8 cellular contexts compared by ENCODE assay signal in genomic region chr17:51153210-51154072, GRCh38. TPM values are rescaled to one million over a fixed set of nuclear protein-coding genes. Genes with fewer than 3 reads are reported as not detected.
DNase-seq lines count a peak whose midpoint lies in the region; ATAC-seq, FAIRE-seq and TF ChIP-seq lines count a peak whose summit lies in the region.

NME1 (plus strand) TSS chr17:51153559; CDS start chr17:51155655, 2,096 bp downstream.

- peak within 1 kb of the TSS; percentile 95; the same call in 1 of the 2 replicates for H4K8ac ChIP-seq in H1 (ENCODE audit: extremely low read depth, insufficient read depth, low read length)

- H3K14ac ChIP-seq in H1 (ENCODE audit: insufficient read length) = no peak within 1 kb of the TSS

- CTCF ChIA-PET in H1 (lab: Charles Lee; ENCODE audit: partially characterized antibody) = interaction anchor here (0.7 to 2.0 kb wide), 23 partner anchors 10 to 368 kb away, joined by 3 to 9 read pairs (median 4); partner anchors contain the start of gene SPAG9

- 1% methylated on average over 60 of the region's 60 CpGs; no CpG with 5 or more reads in 1 of the 2 experiments for WGBS in H1 (ENCODE audit: extremely low coverage in 1 of 2, insufficient coverage in 1 of 2, insufficient read length in 1 of 2, insufficient replicate concordance in 2 of 2, low coverage in 1 of 2, low lambda C conversion rate in 2 of 2, missing lambda C conversion rate in 1 of 2), 2 experiments

- H3K36me3 ChIP-seq in H1 (ENCODE audit: control insufficient read depth in 2 of 4, insufficient read depth in 4 of 4, low read length in 3 of 4) = peaks cover 9 to 19% (median 13%) of the 10 kb centered on the region in 4 experiments

- H4K91ac ChIP-seq in H1 (replicated peaks; ENCODE audit: insufficient read length, low read length) = peak within 1 kb of the TSS; percentile 76

- H3K27ac ChIP-seq in H1 (ENCODE audit: low read depth, low read length) = peak within 1 kb of the TSS; percentile 72

- peak within 1 kb of the TSS; percentile 30; the same call in 1 of the 2 replicates for H2BK12ac ChIP-seq in H1 (ENCODE audit: low read depth, low read length)

- peaks cover 4% of the 10 kb centered on the region for H3K36me3 Mint-ChIP-seq in memory B cell

- peak; percentile 82 for FAIRE-seq in H1 (lab: Jason Lieb, UNC)

- H2BK15ac ChIP-seq in H1 (ENCODE audit: low read length) = no peak within 1 kb of the TSS

- no peaks in the 10 kb centered on the region for H3K27me3 Mint-ChIP-seq in memory B cell

- H3K56ac ChIP-seq in H1 (replicated peaks; ENCODE audit: insufficient read length, low read depth, low read length) = peak within 1 kb of the TSS; percentile 95

- peak within 1 kb of the TSS; percentile 93 for H2AFZ ChIP-seq in H1 (ENCODE audit: low read length)

- POLR2A ChIA-PET in H1 (lab: Charles Lee; ENCODE audit: partially characterized antibody) = interaction anchor here (0.7 to 6.1 kb wide), 15 partner anchors 11 to 287 kb away, joined by 3 to 82 read pairs (median 4); partner anchors contain the start of genes NME2, SPAG9 and TOB1

- peak; percentile 84 to 88 for TF ChIP-seq POLR2A in H1 (IDR thresholded peaks at IDR 0.05; ENCODE audit: control extremely low read depth in 1 of 2, low read depth in 2 of 2, low read length in 2 of 2)

- peak; percentile 72 to 87 (median 77) for TF ChIP-seq CTCF in H1 (IDR thresholded peaks at IDR 0.05; ENCODE audit: control extremely low read depth in 1 of 3, insufficient read depth in 1 of 3, low read depth in 1 of 3, low read length in 3 of 3)

- peak; percentile 85 to 87 for TF ChIP-seq RAD21 in H1 (IDR thresholded peaks at IDR 0.05 in 1 of 2, conservative IDR thresholded peaks at IDR 0.05 in 1 of 2; ENCODE audit: low read depth in 2 of 2, low read length in 2 of 2)

- H3K4me3 ChIP-seq in H1 (ENCODE audit: extremely low read depth in 1 of 4, insufficient read depth in 2 of 4, low read depth in 3 of 4, low read length in 4 of 4) = peak within 1 kb of the TSS; percentile 71 to 91 (median 80)

- peak within 1 kb of the TSS; percentile 88 for H4K5ac ChIP-seq in H1 (ENCODE audit: insufficient read length, low read depth, low read length)

- H2BK120ac ChIP-seq in H1 (replicated peaks; ENCODE audit: low read depth, low read length) = no peak within 1 kb of the TSS

- H3K79me2 ChIP-seq in H1 (ENCODE audit: control insufficient read depth in 1 of 2, insufficient read depth in 2 of 2, low read length in 2 of 2) = peaks cover 10 to 42% of the 10 kb centered on the region in 2 experiments

- peak within 1 kb of the TSS; percentile 2; the same call in 1 of the 2 replicates for H2AK5ac ChIP-seq in H1 (ENCODE audit: low read depth, low read length)

- peak within 1 kb of the TSS; percentile 75 for H3K18ac ChIP-seq in H1 (ENCODE audit: extremely low read depth, low read length)

- TF ChIP-seq EP300 in H1 (IDR thresholded peaks at IDR 0.05; ENCODE audit: borderline replicate concordance in 1 of 2, low read depth in 2 of 2, low read length in 2 of 2) = peak; percentile 47 to 85; a peak in 2 of 3 replicates

- no peak within 1 kb of the TSS for H3K4me3 Mint-ChIP-seq in memory B cell

- H3K4me1 ChIP-seq in H1 (replicated peaks in 1 of 4; ENCODE audit: control insufficient read depth in 3 of 4, insufficient read depth in 4 of 4, low read length in 3 of 4) = peaks cover 0 to 2% (median 0%) of the 10 kb centered on the region in 4 experiments; a peak in 3 of 7 replicates

- H4K20me1 ChIP-seq in H1 (replicated peaks in 1 of 2; ENCODE audit: control insufficient read depth in 1 of 2, insufficient read depth in 2 of 2, low read length in 2 of 2) = peaks cover 0 to 4% of the 10 kb centered on the region in 2 experiments

- H3K23ac ChIP-seq in H1 (ENCODE audit: insufficient read length) = no peak within 1 kb of the TSS

- H3K79me1 ChIP-seq in H1 (ENCODE audit: low read depth, low read length) = peaks cover 11% of the 10 kb centered on the region

- H3K4ac ChIP-seq in H1 (replicated peaks; ENCODE audit: insufficient read length, low read depth, low read length) = peak within 1 kb of the TSS; percentile 70

- peak within 1 kb of the TSS; percentile 76 to 94 (median 89) for H3K9ac ChIP-seq in H1 (replicated peaks in 1 of 4; ENCODE audit: extremely low read depth in 1 of 4, low read depth in 3 of 4, low read length in 3 of 4)

- H3K9me3 Mint-ChIP-seq in memory B cell = no peaks in the 10 kb centered on the region

- peaks cover 5% of the 10 kb centered on the region for H3K23me2 ChIP-seq in H1 (ENCODE audit: low read depth, low read length)

- H2BK5ac ChIP-seq in H1 (ENCODE audit: low read depth, low read length) = peak within 1 kb of the TSS; percentile 86

- no peaks in the 10 kb centered on the region for H3K27me3 ChIP-seq in H1 (replicated peaks in 1 of 4; ENCODE audit: control insufficient read depth in 3 of 4, extremely low read depth in 1 of 4, insufficient read depth in 3 of 4, low read length in 3 of 4)

- no peak within 1 kb of the TSS for H3K27ac Mint-ChIP-seq in memory B cell

- peak; percentile 99 for DNase-seq in COR-L47 (lab: John Stamatoyannopoulos, UW)
- DNase-seq in HS-5 (ENCODE audit: low read depth) = peak; percentile 94
- peak; percentile 80 for DNase-seq in NK-92 (lab: John Stamatoyannopoulos, UW; ENCODE audit: unreplicated experiment)
- peak; percentile 100 for DNase-seq in activated CD8-positive, alpha-beta memory T cell treated with anti-CD3 and anti-CD28 coated beads for 24 hours
- DNase-seq in H1 (ENCODE audit: low read depth in 1 of 2, low spot score in 2 of 2) = peak; percentile 97 to 99
- DNase-seq in memory B cell (ENCODE audit: low spot score in 2 of 2) = peak; percentile 99
- DNase-seq in stimulated activated CD8-positive, alpha-beta memory T cell treated with anti-CD3 and anti-CD28 coated beads, Interleukin-12 subunit alpha, Interleukin-12 subunit beta, amount 100 ng/mL, for 24 hours (ENCODE audit: extremely low read depth) = peak; percentile 91

- ATAC-seq in GM19468 (IDR thresholded peaks at IDR 0.05; ENCODE audit: extremely low read depth, unreplicated experiment) = peak; percentile 87
- ATAC-seq in memory B cell (ENCODE audit: low read depth) = peak; percentile 97

- no peaks in the 10 kb centered on the region for H3K9me3 ChIP-seq in H1 (ENCODE audit: insufficient read depth in 2 of 2, low read depth in 1 of 2, low read length in 1 of 2)

- no peak within 1 kb of the TSS for H2BK20ac ChIP-seq in H1 (ENCODE audit: low read length)

- H3K4me2 ChIP-seq in H1 (ENCODE audit: insufficient read depth in 1 of 2, low read depth in 2 of 2, low read length in 2 of 2) = peak within 1 kb of the TSS; percentile 85 to 95

- peaks cover 3% of the 10 kb centered on the region for H3K4me1 Mint-ChIP-seq in memory B cell

TF ChIP-seq in H1, 55 proteins besides CTCF, POLR2A, EP300 and RAD21 (continues in another document):
- peak; percentile 100 for TF ChIP-seq EGR1 (IDR thresholded peaks at IDR 0.05; ENCODE audit: borderline replicate concordance, low read depth, low read length)
- TF ChIP-seq RFX5 (IDR thresholded peaks at IDR 0.05; ENCODE audit: borderline replicate concordance, low read depth, low read length) = no peak
- peak; percentile 52; the same call in 1 of the 2 replicates for TF ChIP-seq TEAD4 (IDR thresholded peaks at IDR 0.05; ENCODE audit: low read depth, low read length)
- TF ChIP-seq POLR2AphosphoS5 (IDR thresholded peaks at IDR 0.05; ENCODE audit: low read depth, low read length) = peak; percentile 95
- peak; percentile 98 for TF ChIP-seq ASH2L (IDR thresholded peaks at IDR 0.05; ENCODE audit: low read length)
- no peak for TF ChIP-seq RNF2 (IDR thresholded peaks at IDR 0.05; ENCODE audit: borderline replicate concordance, low read depth, low read length, missing control alignments, poor library complexity, severe bottlenecking)
- TF ChIP-seq CEBPB (IDR thresholded peaks at IDR 0.05; ENCODE audit: low read depth, low read length) = no peak
- peak; percentile 81 for TF ChIP-seq CHD2 (IDR thresholded peaks at IDR 0.05; ENCODE audit: low read length)
- no peak for TF ChIP-seq HDAC6 (IDR thresholded peaks at IDR 0.05; ENCODE audit: low read depth, low read length)
- no peak for TF ChIP-seq CBX8 (IDR thresholded peaks at IDR 0.05; ENCODE audit: borderline replicate concordance, low read depth, low read length)
- TF ChIP-seq CBX5 (IDR thresholded peaks at IDR 0.05; ENCODE audit: low read depth, low read length) = no peak
- peak; percentile 69 for TF ChIP-seq KDM4A (IDR thresholded peaks at IDR 0.05; ENCODE audit: low read depth, low read length, severe bottlenecking)
- TF ChIP-seq JUN (IDR thresholded peaks at IDR 0.05; ENCODE audit: low read depth, low read length) = peak; percentile 62
- TF ChIP-seq CREB1 (IDR thresholded peaks at IDR 0.05) = peak; percentile 81
- TF ChIP-seq TCF12 (IDR thresholded peaks at IDR 0.05; ENCODE audit: low read depth, low read length) = no peak
- TF ChIP-seq JUND (IDR thresholded peaks at IDR 0.05; ENCODE audit: low read length) = peak; percentile 89
- TF ChIP-seq KDM1A (IDR thresholded peaks at IDR 0.05; ENCODE audit: borderline replicate concordance, low read length) = no peak

RNA-seq across cellular contexts. Expression of gene NME1, which starts in this region (rescaled TPM):
- 307 and 310 TPM in 2 replicates for total RNA-seq in H1 (2021; fragmentation: NEBNext Ultra II Directional; extraction: Animal tissue kit (Norgen Biotek cat#: 25700))
- 306 and 380 TPM in 2 replicates for polyA plus RNA-seq in H1 (2011; rRNA removed)
- polyA plus RNA-seq in H1 (2011; cell fraction: cytosol; rRNA removed) = 344 TPM
- polyA plus RNA-seq in H1 (2011; cell fraction: nucleus; rRNA removed) = 122 TPM
- 275 to 351 TPM (median 323 TPM) in 4 replicates for polyA plus RNA-seq in H1 (2012, experiment 1 of 2)
- polyA plus RNA-seq in H1 (2012, experiment 2 of 2) = 544 TPM
- 213 TPM for polyA plus RNA-seq in H1 (2013, experiment 1 of 2)
- polyA plus RNA-seq in H1 (2013, experiment 2 of 2) = 231 TPM
- polyA minus RNA-seq in H1 (2011; rRNA and poly(A)+ RNA removed) = 86.8 and 109 TPM in 2 replicates
- polyA minus RNA-seq in H1 (2011; cell fraction: cytosol; rRNA and poly(A)+ RNA removed) = 38.3 TPM
- polyA minus RNA-seq in H1 (2011; cell fraction: nucleus; rRNA and poly(A)+ RNA removed) = 44.8 TPM

Comparison
In these comparisons a context has a peak if more than half of its experiments do, and no peak if none do; other contexts are left out.
1. Peak in every context shown above with its lines: DNase-seq, ATAC-seq, H3K4me3 ChIP-seq and H3K27ac ChIP-seq.